ENCODE assay signal across 1 cellular context in genomic region chr11:1846453-1846932, GRCh38.
TF ChIP-seq lines count a peak whose summit lies in the region.

No MANE protein-coding gene starts in this region.

TF ChIP-seq in K562, 482 proteins besides CTCF, POLR2A, EP300 and RAD21:
- TF ChIP-seq CHAMP1 (IDR thresholded peaks at IDR 0.05), result no peak
- no peak for TF ChIP-seq ETS2 (tag; IDR thresholded peaks at IDR 0.05; ENCODE audit: borderline replicate concordance, poor library complexity, severe bottlenecking)
- no peak for TF ChIP-seq GATA2 (CRISPR knock-in tag; IDR thresholded peaks at IDR 0.05)
- TF ChIP-seq DDX20 (tag; IDR thresholded peaks at IDR 0.05; ENCODE audit: low read depth), result no peak
- TF ChIP-seq NR3C1 (CRISPR knock-in tag; IDR thresholded peaks at IDR 0.05), result no peak
- TF ChIP-seq ZFP36 (IDR thresholded peaks at IDR 0.05; ENCODE audit: low read depth, low read length, partially characterized antibody), result peak; percentile 95
